ENCODE assay signal across 9 cellular contexts in genomic region chr19:12840091-12841079, GRCh38. TPM values are rescaled to one million over a fixed set of nuclear protein-coding genes. Genes with fewer than 3 reads are reported as not detected.
DNase-seq lines count a peak whose midpoint lies in the region; ATAC-seq and TF ChIP-seq lines count a peak whose summit lies in the region.
"Had no signal": no experiment of that assay in that cellular context is flagged by ENCODE, and none has a peak within 500 bp of the region (broad histone marks: within the 10 kb centered on the region; RNA-seq: fewer than 3 reads in every experiment).

No MANE protein-coding gene starts in this region.

- H3K9me3 Mint-ChIP-seq in activated T-cell treated with anti-CD3 and anti-CD28 coated beads, Interleukin-2, amount 50 U/mL, for 72 hours: no peaks in the 10 kb centered on the region
- H3K9me3 Mint-ChIP-seq in progenitor cell of endocrine pancreas (ENCODE audit: low read depth): no peaks in the 10 kb centered on the region

- H3K4me1 Mint-ChIP-seq in activated T-cell treated with anti-CD3 and anti-CD28 coated beads, Interleukin-2, amount 50 U/mL, for 72 hours (ENCODE audit: low read depth): peaks cover 54% of the 10 kb centered on the region
- H3K4me1 Mint-ChIP-seq in progenitor cell of endocrine pancreas (ENCODE audit: low read depth): peaks cover 8% of the 10 kb centered on the region

- DNase-seq in NCI-H146 (lab: John Stamatoyannopoulos, UW): peak; percentile 70
- no peak for DNase-seq in NCI-H146 treated with DMSO at 0.1 percent for 48 hours (lab: John Stamatoyannopoulos, UW; ENCODE audit: unreplicated experiment)
- peak; percentile 79 to 96 (median 86) for DNase-seq in NCI-H1417 (lab: John Stamatoyannopoulos, UW)
- DNase-seq in activated T-cell treated with anti-CD3 and anti-CD28 coated beads, Interleukin-2, amount 50 U/mL, for 72 hours: peak; percentile 74 to 75
- peak; percentile 71 for DNase-seq in germinal center (ENCODE audit: low spot score)
- peak; percentile 69 for DNase-seq in progenitor cell of endocrine pancreas (ENCODE audit: low spot score, unreplicated experiment)
- DNase-seq in tibial artery: no peak

- no peak overlapping the region for H3K4me3 ChIP-seq in tibial artery

- peaks cover 0 to 5% of the 10 kb centered on the region in 2 donors for H3K36me3 Mint-ChIP-seq in activated T-cell treated with anti-CD3 and anti-CD28 coated beads, Interleukin-2, amount 50 U/mL, for 72 hours (ENCODE audit: insufficient read depth in 2 of 2)
- no peaks in the 10 kb centered on the region for H3K36me3 Mint-ChIP-seq in progenitor cell of endocrine pancreas (ENCODE audit: insufficient read depth)

- TF ChIP-seq CTCF in progenitor cell of endocrine pancreas (IDR thresholded peaks at IDR 0.05; ENCODE audit: unreplicated experiment): no peak
- TF ChIP-seq CTCF in tibial artery (IDR thresholded peaks at IDR 0.05): no peak

- ATAC-seq in activated T-cell treated with anti-CD3 and anti-CD28 coated beads, Interleukin-2, amount 50 U/mL, for 72 hours (replicated peaks in 1 of 2): peak; percentile 20 to 37
- ATAC-seq in HG03108 (IDR thresholded peaks at IDR 0.05; ENCODE audit: unreplicated experiment): no peak

- peak overlapping the region; percentile 29 to 78 for H3K4me3 Mint-ChIP-seq in activated T-cell treated with anti-CD3 and anti-CD28 coated beads, Interleukin-2, amount 50 U/mL, for 72 hours
- peak overlapping the region; percentile 60 for H3K4me3 Mint-ChIP-seq in progenitor cell of endocrine pancreas (ENCODE audit: low read depth)

- H3K36me3 ChIP-seq in tibial artery: no peaks in the 10 kb centered on the region

- H3K27me3 ChIP-seq in tibial artery: peaks cover 10 to 95% of the 10 kb centered on the region in 2 donors

- H3K27me3 Mint-ChIP-seq in activated T-cell treated with anti-CD3 and anti-CD28 coated beads, Interleukin-2, amount 50 U/mL, for 72 hours (ENCODE audit: low read depth): peaks cover 82% of the 10 kb centered on the region
- peaks cover 68% of the 10 kb centered on the region for H3K27me3 Mint-ChIP-seq in progenitor cell of endocrine pancreas

- intact Hi-C loops in tibial artery (cut with DNase I; ENCODE audit: low total_unique reads): no loop called here

- H3K4me1 ChIP-seq in tibial artery: peaks cover 0 to 24% (median 20%) of the 10 kb centered on the region in 4 donors

- no peak overlapping the region for H3K27ac ChIP-seq in tibial artery
- H3K27ac ChIP-seq: C4-2B had no signal

- no peaks in the 10 kb centered on the region for H3K9me3 ChIP-seq in tibial artery

- H3K27ac Mint-ChIP-seq in activated T-cell treated with anti-CD3 and anti-CD28 coated beads, Interleukin-2, amount 50 U/mL, for 72 hours: no peak overlapping the region
- peak overlapping the region; percentile 61 for H3K27ac Mint-ChIP-seq in progenitor cell of endocrine pancreas

RNA-seq across cellular contexts. Expression of gene MAST1, which starts 2.1 kb away (rescaled TPM):
- total RNA-seq in activated T-cell treated with anti-CD3 and anti-CD28 coated beads, Interleukin-2, amount 50 U/mL, for 72 hours: 1 to 10 TPM; 5.8 to 6.0 TPM
- total RNA-seq in progenitor cell of endocrine pancreas: 5.3 and 5.9 TPM in 2 replicates

RNA-seq across cellular contexts. Expression of gene RTBDN, which starts 6.0 kb away (rescaled TPM):
- total RNA-seq in activated T-cell treated with anti-CD3 and anti-CD28 coated beads, Interleukin-2, amount 50 U/mL, for 72 hours: not detected
- total RNA-seq in progenitor cell of endocrine pancreas: not detected in 2 replicates

RNA-seq across cellular contexts. Expression of gene RNASEH2A, which starts 34.0 kb away (rescaled TPM):
- 10 to 100 TPM; 29.6 to 31.1 TPM for total RNA-seq in activated T-cell treated with anti-CD3 and anti-CD28 coated beads, Interleukin-2, amount 50 U/mL, for 72 hours
- total RNA-seq in progenitor cell of endocrine pancreas: 32.8 and 37.4 TPM in 2 replicates

RNA-seq across cellular contexts. Expression of gene THSD8, which starts 38.5 kb away (rescaled TPM):
- total RNA-seq in activated T-cell treated with anti-CD3 and anti-CD28 coated beads, Interleukin-2, amount 50 U/mL, for 72 hours: 10 to 100 TPM; 23.7 to 27.1 TPM
- 16.5 and 22.7 TPM in 2 replicates for total RNA-seq in progenitor cell of endocrine pancreas

RNA-seq across cellular contexts. Expression of gene PRDX2, which starts 38.8 kb away (rescaled TPM):
- total RNA-seq in activated T-cell treated with anti-CD3 and anti-CD28 coated beads, Interleukin-2, amount 50 U/mL, for 72 hours: 100 to 1,000 TPM; 202 to 223 TPM
- 524 and 554 TPM in 2 replicates for total RNA-seq in progenitor cell of endocrine pancreas

Comparison
In these comparisons a context has a peak if more than half of its experiments do, and no peak if none do; other contexts are left out.
1. DNase-seq: peak in NCI-H146 (single experiment), NCI-H1417 (3 of 3), activated T-cell treated with anti-CD3 and anti-CD28 coated beads, Interleukin-2, amount 50 U/mL, for 72 hours (2 of 2), germinal center (single experiment) and progenitor cell of endocrine pancreas (single experiment); none in NCI-H146 treated with DMSO at 0.1 percent for 48 hours (single experiment) and tibial artery (0 of 2).